Comparison of ENCODE assay signal across 35 cellular contexts in genomic region chr2:20171445-20171977, GRCh38. TPM values are rescaled to one million over a fixed set of nuclear protein-coding genes. Genes with fewer than 3 reads are reported as not detected.
DNase-seq lines count a peak whose midpoint lies in the region; ATAC-seq and TF ChIP-seq lines count a peak whose summit lies in the region.
"Had no signal": no experiment of that assay in that cellular context is flagged by ENCODE, and none has a peak within 500 bp of the region (broad histone marks: within the 10 kb centered on the region; RNA-seq: fewer than 3 reads in every experiment).

No MANE protein-coding gene starts in this region.

- H3K27me3 ChIP-seq in RWPE2 (ENCODE audit: insufficient read depth, poor library complexity, severe bottlenecking) (no peaks in the 10 kb centered on the region), foreskin keratinocyte (no peaks in the 10 kb centered on the region), osteoblast (ENCODE audit: insufficient read depth, low read length) (no peaks in the 10 kb centered on the region)
- H3K27me3 ChIP-seq: upper lobe of right lung had no signal

- H3K36me3 ChIP-seq in RWPE2 (ENCODE audit: low read depth) (no peaks in the 10 kb centered on the region), osteoblast (ENCODE audit: insufficient read depth, low read length) (no peaks in the 10 kb centered on the region)
- H3K36me3 ChIP-seq: HAP-1, upper lobe of right lung had no signal

- H3K4me1 Mint-ChIP-seq in CD14-positive monocyte: no peaks in the 10 kb centered on the region
- H3K4me1 Mint-ChIP-seq: activated CD4-positive, alpha-beta T cell treated with anti-CD3 and anti-CD28 coated beads for 36 hours; activated naive CD4-positive, alpha-beta T cell treated with anti-CD3 and anti-CD28 coated beads, Interleukin-2, amount 50 U/mL, for 24 hours; activated T-helper 17 cell treated with anti-CD3 and anti-CD28 coated beads, Interleukin-2, amount 50 U/mL, for 72 hours; CD4-positive, CD25-positive, alpha-beta regulatory T cell; stimulated activated effector memory CD8-positive, alpha-beta T cell treated with anti-CD3 and anti-CD28 coated beads, Interleukin-12 subunit alpha, Interleukin-12 subunit beta, amount 100 ng/mL, for 72 hours had no signal

- no peaks in the 10 kb centered on the region for H3K9me3 Mint-ChIP-seq in CD14-positive monocyte
- H3K9me3 Mint-ChIP-seq: activated naive CD4-positive, alpha-beta T cell treated with anti-CD3 and anti-CD28 coated beads, Interleukin-2, amount 50 U/mL, for 24 hours; activated T-helper 17 cell treated with anti-CD3 and anti-CD28 coated beads, Interleukin-2, amount 50 U/mL, for 72 hours; CD4-positive, CD25-positive, alpha-beta regulatory T cell; stimulated activated effector memory CD8-positive, alpha-beta T cell treated with anti-CD3 and anti-CD28 coated beads, Interleukin-12 subunit alpha, Interleukin-12 subunit beta, amount 100 ng/mL, for 72 hours had no signal

- no peaks in the 10 kb centered on the region for H4K20me1 ChIP-seq in osteoblast (ENCODE audit: insufficient read depth, low read length)

- H3K4me3 ChIP-seq in RWPE2 (ENCODE audit: severe bottlenecking) (no peak overlapping the region), osteoblast (ENCODE audit: insufficient read depth, low read length) (no peak overlapping the region)
- H3K4me3 ChIP-seq: dorsolateral prefrontal cortex, HAP-1, upper lobe of right lung had no signal

- H3K27ac ChIP-seq in RWPE2 (ENCODE audit: poor library complexity, severe bottlenecking) (peak overlapping the region; percentile 24), foreskin keratinocyte (peak overlapping the region; percentile 16), osteoblast (ENCODE audit: low read depth, low read length) (no peak overlapping the region)
- H3K27ac ChIP-seq: dorsolateral prefrontal cortex, upper lobe of right lung had no signal

- peaks cover 33% of the 10 kb centered on the region for H3K4me1 ChIP-seq in RWPE2 (ENCODE audit: insufficient read depth, poor library complexity, severe bottlenecking)
- H3K4me1 ChIP-seq in foreskin keratinocyte: peaks cover 28% of the 10 kb centered on the region
- H3K4me1 ChIP-seq in osteoblast (ENCODE audit: insufficient read depth, low read length): peaks cover 9% of the 10 kb centered on the region
- H3K4me1 ChIP-seq: HAP-1, upper lobe of right lung had no signal

- no peaks in the 10 kb centered on the region for H3K36me3 Mint-ChIP-seq in CD14-positive monocyte
- H3K36me3 Mint-ChIP-seq: activated naive CD4-positive, alpha-beta T cell treated with anti-CD3 and anti-CD28 coated beads, Interleukin-2, amount 50 U/mL, for 24 hours; brain; CD4-positive, CD25-positive, alpha-beta regulatory T cell; stimulated activated effector memory CD8-positive, alpha-beta T cell treated with anti-CD3 and anti-CD28 coated beads, Interleukin-12 subunit alpha, Interleukin-12 subunit beta, amount 100 ng/mL, for 72 hours had no signal

- TF ChIP-seq CTCF in CD14-positive monocyte (IDR thresholded peaks at IDR 0.05) (no peak), RWPE2 (IDR thresholded peaks at IDR 0.05; ENCODE audit: poor library complexity, severe bottlenecking) (no peak), foreskin keratinocyte (conservative IDR thresholded peaks at IDR 0.05) (no peak), osteoblast (IDR thresholded peaks at IDR 0.05; ENCODE audit: extremely low read depth, low read depth, low read length) (no peak), omental fat pad (IDR thresholded peaks at IDR 0.05) (no peak)

- no peak overlapping the region for H3K27ac Mint-ChIP-seq in CD14-positive monocyte
- H3K27ac Mint-ChIP-seq: activated CD4-positive, alpha-beta T cell treated with anti-CD3 and anti-CD28 coated beads for 36 hours; activated CD8-positive, alpha-beta T cell treated with anti-CD3 and anti-CD28 coated beads, Interleukin-2, amount 10 ng/mL, durations not matched to agents 7 days and 5 days; activated naive CD4-positive, alpha-beta T cell treated with anti-CD3 and anti-CD28 coated beads, Interleukin-2, amount 50 U/mL, for 24 hours; activated T-helper 17 cell treated with anti-CD3 and anti-CD28 coated beads, Interleukin-2, amount 50 U/mL, for 72 hours; brain; CD4-positive, CD25-positive, alpha-beta regulatory T cell; progenitor cell of endocrine pancreas; stimulated activated effector memory CD8-positive, alpha-beta T cell treated with anti-CD3 and anti-CD28 coated beads, Interleukin-12 subunit alpha, Interleukin-12 subunit beta, amount 100 ng/mL, for 72 hours had no signal

- H3K9me3 ChIP-seq in RWPE2 (ENCODE audit: severe bottlenecking) (no peaks in the 10 kb centered on the region), osteoblast (ENCODE audit: low read depth, low read length) (no peaks in the 10 kb centered on the region)
- H3K9me3 ChIP-seq: HAP-1, upper lobe of right lung had no signal

- H3K27me3 Mint-ChIP-seq in CD14-positive monocyte (ENCODE audit: low read depth in 3 of 3): peaks cover 0 to 3% (median 0%) of the 10 kb centered on the region in 3 donors
- H3K27me3 Mint-ChIP-seq: activated CD4-positive, alpha-beta T cell treated with anti-CD3 and anti-CD28 coated beads for 36 hours; activated T-helper 17 cell treated with anti-CD3 and anti-CD28 coated beads, Interleukin-2, amount 50 U/mL, for 72 hours; brain had no signal

- DNase-seq in CD14-positive monocyte (ENCODE audit: low spot score) (peak; percentile 29), RWPE2 (ENCODE audit: low spot score) (no peak), foreskin keratinocyte (no peak), osteoblast (ENCODE audit: insufficient read length, low spot score, missing footprints) (peak; percentile 42), SK-N-DZ (ENCODE audit: low spot score) (no peak), omental fat pad (ENCODE audit: low spot score) (no peak)
- DNase-seq in stimulated activated CD4-positive, alpha-beta T cell treated with anti-CD3 and anti-CD28 coated beads, Interleukin-2, amount 100 ng/mL, for 24 hours: no peak
- DNase-seq: activated CD4-positive, alpha-beta T cell treated with anti-CD3 and anti-CD28 coated beads for 36 hours; activated CD8-positive, alpha-beta T cell treated with anti-CD3 and anti-CD28 coated beads, Interleukin-2, amount 10 ng/mL, durations not matched to agents 7 days and 5 days; amniotic stem cell; Calu3; CD4-positive, CD25-positive, alpha-beta regulatory T cell; cerebellar nuclear complex; DND-41; dorsolateral prefrontal cortex; hippocampal formation; Kasumi-1; left colon; mesenchymal stem cell; MV-4-11; NCI-H1436; NCI-H2107; NCI-H748 treated with DMSO at 0.1 percent for 48 hours; SHP77 treated with DMSO at 0.1 percent for 48 hours; stimulated activated CD4-positive, alpha-beta T cell treated with anti-CD3 and anti-CD28 coated beads, Interleukin-15, amount 100 ng/mL, for 24 hours; substantia nigra; SW 1271 had no signal

- H3K4me3 Mint-ChIP-seq in CD14-positive monocyte: no peak overlapping the region
- H3K4me3 Mint-ChIP-seq: activated CD4-positive, alpha-beta T cell treated with anti-CD3 and anti-CD28 coated beads for 36 hours; activated CD8-positive, alpha-beta T cell treated with anti-CD3 and anti-CD28 coated beads, Interleukin-2, amount 10 ng/mL, durations not matched to agents 7 days and 5 days; activated naive CD4-positive, alpha-beta T cell treated with anti-CD3 and anti-CD28 coated beads, Interleukin-2, amount 50 U/mL, for 24 hours; activated T-helper 17 cell treated with anti-CD3 and anti-CD28 coated beads, Interleukin-2, amount 50 U/mL, for 72 hours; brain; CD4-positive, CD25-positive, alpha-beta regulatory T cell; stimulated activated effector memory CD8-positive, alpha-beta T cell treated with anti-CD3 and anti-CD28 coated beads, Interleukin-12 subunit alpha, Interleukin-12 subunit beta, amount 100 ng/mL, for 72 hours had no signal

- intact Hi-C loops in CD14-positive monocyte (cut with micrococcal nuclease): no loop called here

- no peak for ATAC-seq in RWPE2 (ENCODE audit: low read depth)
- ATAC-seq in foreskin keratinocyte: no peak
- no peak for ATAC-seq in GM21360 (IDR thresholded peaks at IDR 0.05; ENCODE audit: unreplicated experiment)
- no peak for ATAC-seq in omental fat pad (ENCODE audit: low FRiP score)
- ATAC-seq: activated CD4-positive, alpha-beta T cell treated with anti-CD3 and anti-CD28 coated beads for 36 hours; activated CD8-positive, alpha-beta T cell treated with anti-CD3 and anti-CD28 coated beads, Interleukin-2, amount 10 ng/mL, durations not matched to agents 7 days and 5 days; activated T-helper 17 cell treated with anti-CD3 and anti-CD28 coated beads, Interleukin-2, amount 50 U/mL, for 72 hours; left colon; stimulated activated effector memory CD8-positive, alpha-beta T cell treated with anti-CD3 and anti-CD28 coated beads, Interleukin-12 subunit alpha, Interleukin-12 subunit beta, amount 100 ng/mL, for 72 hours had no signal

- H3K4me2 ChIP-seq in osteoblast (ENCODE audit: insufficient read depth, low read length): no peak overlapping the region

- H2AFZ ChIP-seq in osteoblast (ENCODE audit: low read length): no peak overlapping the region

- no peaks in the 10 kb centered on the region for H3K79me2 ChIP-seq in osteoblast (ENCODE audit: insufficient read depth, low read length)

RNA-seq across cellular contexts. Expression of gene SDC1, which starts 53.4 kb away (rescaled TPM):
- polyA plus RNA-seq in CD14-positive monocyte (not detected), foreskin keratinocyte (824 and 890 TPM in 2 replicates)
- total RNA-seq in foreskin keratinocyte (1,300 and 1,305 TPM in 2 replicates), osteoblast (7.6 and 11.8 TPM in 2 replicates), omental fat pad (1 to 10 TPM in 3 of 4 donors, under 1 TPM in 1; 0.50 to 5.4 (median 1.6) TPM)
- 29.4 and 29.8 TPM in 2 replicates for polyA plus RNA-seq in SK-N-DZ (2014; cell fraction: cytosol; rRNA removed)
- polyA plus RNA-seq in SK-N-DZ (2014; cell fraction: nucleus; rRNA removed): 14.4 and 15.9 TPM in 2 replicates
- total RNA-seq: activated CD8-positive, alpha-beta T cell treated with anti-CD3 and anti-CD28 coated beads, Interleukin-2, amount 10 ng/mL, durations not matched to agents 7 days and 5 days; CD4-positive, CD25-positive, alpha-beta regulatory T cell had no signal
- polyA plus RNA-seq: CD4-positive, CD25-positive, alpha-beta regulatory T cell had no signal

Comparison
In these comparisons a context has a peak if more than half of its experiments do, and no peak if none do; other contexts are left out.
1. DNase-seq: peak in CD14-positive monocyte (single experiment) and osteoblast (single experiment); none in RWPE2 (single experiment), foreskin keratinocyte (0 of 2), stimulated activated CD4-positive, alpha-beta T cell treated with anti-CD3 and anti-CD28 coated beads, Interleukin-2, amount 100 ng/mL, for 24 hours (0 of 2), SK-N-DZ (single experiment) and omental fat pad (single experiment).
2. RNA of gene SDC1, which starts 53.4 kb away (total RNA-seq): 1,300 to 1,305 TPM in foreskin keratinocyte; 7.6 to 11.8 TPM in osteoblast and 0.50 to 5.4 TPM in omental fat pad; every median in the first group is over 100 times any median in the second.